Comparison of ENCODE assay signal across 8 cellular contexts in the genomic region with DNA sequence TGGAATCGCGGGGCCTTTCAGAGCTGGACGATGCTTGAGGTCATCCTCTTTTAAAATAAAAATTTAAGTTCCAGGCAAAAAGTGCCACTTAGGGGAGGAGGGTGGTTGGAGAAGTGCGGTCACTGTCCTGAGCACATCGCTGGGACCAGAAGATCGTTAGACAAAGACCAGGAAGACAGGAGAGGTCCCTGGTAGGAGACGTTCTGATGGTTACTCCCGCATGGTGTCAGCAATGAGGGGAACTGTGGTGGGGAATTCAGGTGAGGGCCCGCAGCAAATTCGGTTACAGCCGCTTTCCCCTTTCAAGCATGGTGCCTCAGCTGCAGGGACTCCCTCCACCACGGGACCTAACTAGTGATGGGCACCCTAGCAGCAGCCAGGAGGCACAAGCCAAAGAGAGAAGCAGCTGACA. TPM values are rescaled to one million over a fixed set of nuclear protein-coding genes. Genes with fewer than 3 reads are reported as not detected.
DNase-seq lines count a peak whose midpoint lies in the region; ATAC-seq and TF ChIP-seq lines count a peak whose summit lies in the region.

No MANE protein-coding gene starts in this region.

- H2AFZ ChIP-seq in smooth muscle cell (ENCODE audit: low read depth), result peak overlapping the region; percentile 100

- H3K4me3 ChIP-seq in iPS-18a (ENCODE audit: low read length) (peak overlapping the region; percentile 92), smooth muscle cell (peak overlapping the region; percentile 86)

- ATAC-seq in GM19372 (IDR thresholded peaks at IDR 0.05; ENCODE audit: low read depth, unreplicated experiment), result peak; percentile 1

- WGBS in smooth muscle cell (ENCODE audit: low lambda C conversion rate), result 14% methylated on average over 12 of the region's 12 CpGs

- H3K27me3 ChIP-seq in iPS-18a (ENCODE audit: control insufficient read depth, insufficient read depth, low read length), result no peaks in the 10 kb centered on the region
- H3K27me3 ChIP-seq in smooth muscle cell (ENCODE audit: low read depth), result no peaks in the 10 kb centered on the region

- H4K20me1 ChIP-seq in smooth muscle cell (ENCODE audit: low read depth), result no peaks in the 10 kb centered on the region

- peaks cover 20% of the 10 kb centered on the region for H3K79me2 ChIP-seq in smooth muscle cell (ENCODE audit: low read depth)

- DNase-seq in ACHN (peak; percentile 17), NCI-H526 treated with DMSO at 0.1 percent for 48 hours (lab: John Stamatoyannopoulos, UW) (peak; percentile 52), smooth muscle cell (lab: John Stamatoyannopoulos, UW; ENCODE audit: unreplicated experiment) (no peak), hippocampal formation (lab: John Stamatoyannopoulos, UW) (no peak), cortex of kidney (lab: John Stamatoyannopoulos, UW) (no peak)

- peak overlapping the region; percentile 93 for H3K4me2 ChIP-seq in smooth muscle cell

- H3K9ac ChIP-seq in iPS-18a (ENCODE audit: low read length), result peak overlapping the region; percentile 89
- H3K9ac ChIP-seq in smooth muscle cell (ENCODE audit: low read depth), result peak overlapping the region; percentile 99

- no peak for TF ChIP-seq CTCF in smooth muscle cell (IDR thresholded peaks at IDR 0.05; ENCODE audit: borderline replicate concordance, insufficient read depth, poor library complexity, severe bottlenecking)

- H3K4me1 ChIP-seq in iPS-18a (ENCODE audit: control insufficient read depth, low read depth, low read length), result peaks cover 3% of the 10 kb centered on the region
- H3K4me1 ChIP-seq in smooth muscle cell (ENCODE audit: low read depth), result peaks cover 12% of the 10 kb centered on the region

- H3F3A ChIP-seq in smooth muscle cell (ENCODE audit: low read depth), result peaks cover 30% of the 10 kb centered on the region

- no peaks in the 10 kb centered on the region for H3K9me3 ChIP-seq in iPS-18a (ENCODE audit: control insufficient read depth, low read depth, low read length)
- no peaks in the 10 kb centered on the region for H3K9me3 ChIP-seq in smooth muscle cell (replicated peaks; ENCODE audit: low read depth)

- in situ Hi-C loops in ACHN (cut with HindIII; ENCODE audit: low pct_ligation_motif_present, low pct_unique_long_range_greater_than_20kb, low sequenced_read_pairs), result no loop called here

- peaks cover 17% of the 10 kb centered on the region for H3K36me3 ChIP-seq in iPS-18a (ENCODE audit: control insufficient read depth, low read depth, low read length)
- H3K36me3 ChIP-seq in smooth muscle cell (ENCODE audit: low read depth), result peaks cover 8% of the 10 kb centered on the region

- H3K27ac ChIP-seq in angular gyrus (ENCODE audit: low read depth, low read length), result peak overlapping the region; percentile 99
- H3K27ac ChIP-seq in iPS-18a (ENCODE audit: low read length), result peak overlapping the region; percentile 99
- peak overlapping the region; percentile 99 for H3K27ac ChIP-seq in smooth muscle cell (ENCODE audit: low read depth)

RNA-seq across cellular contexts. Expression of a gene that starts 1.0 kb away (rescaled TPM):
- 10.2 and 19.3 TPM in 2 replicates for total RNA-seq in smooth muscle cell
- 47.3 and 60.0 TPM in 2 replicates for polyA plus RNA-seq in smooth muscle cell

RNA-seq across cellular contexts. Expression of a gene that starts 21.8 kb away (rescaled TPM):
- 181 and 185 TPM in 2 replicates for total RNA-seq in smooth muscle cell
- polyA plus RNA-seq in smooth muscle cell, result 198 and 229 TPM in 2 replicates

RNA-seq across cellular contexts. Expression of a gene that starts 40.3 kb away (rescaled TPM):
- total RNA-seq in smooth muscle cell, result 9.5 and 15.8 TPM in 2 replicates
- polyA plus RNA-seq in smooth muscle cell, result 17.1 and 20.8 TPM in 2 replicates

Comparison
In these comparisons a context has a peak if more than half of its experiments do, and no peak if none do; other contexts are left out.
1. DNase-seq: peak in ACHN (single experiment) and NCI-H526 treated with DMSO at 0.1 percent for 48 hours (single experiment); none in smooth muscle cell (single experiment), hippocampal formation (0 of 2) and cortex of kidney (single experiment).
2. Peak in every context shown above with its lines, with median percentiles within 50 percentile points of each other: H3K27ac ChIP-seq.